8 cellular contexts compared by ENCODE assay signal in genomic region chr7:138543739-138544138, GRCh38.
"Had no signal": no experiment of that assay in that cellular context is flagged by ENCODE, and none has a peak within 500 bp of the region (broad histone marks: within the 10 kb centered on the region; RNA-seq: fewer than 3 reads in every experiment).

No MANE protein-coding gene starts in this region.

- FAIRE-seq: G401.6, GM12878, GM12891, GM12892, GM18507, GM19239 had no signal

- DNase-seq: GDM1, GF-D8 had no signal

- ATAC-seq: GM12878 had no signal

- H3K4me3 ChIP-seq: GM12878 had no signal
